Comparison of ENCODE assay signal across 8 cellular contexts in genomic region chr9:78297672-78297961, GRCh38. TPM values are rescaled to one million over a fixed set of nuclear protein-coding genes. Genes with fewer than 3 reads are reported as not detected.
DNase-seq lines count a peak whose midpoint lies in the region; ATAC-seq and TF ChIP-seq lines count a peak whose summit lies in the region.

No MANE protein-coding gene starts in this region.

- TF ChIP-seq CTCF in HFFc6 (IDR thresholded peaks at IDR 0.05), result no peak
- no peak for TF ChIP-seq CTCF in tibial nerve (IDR thresholded peaks at IDR 0.05)

- CTCF ChIA-PET in CD8-positive, alpha-beta memory T cell (lab: Charles Lee), result interaction anchor here (1.3 to 1.4 kb wide), 2 partner anchors 38 to 61 kb away, joined by 3 to 5 read pairs; partner anchors contain the start of gene CEP78

- peaks cover 10% of the 10 kb centered on the region for H3K4me1 ChIP-seq in CD8-positive, alpha-beta memory T cell (ENCODE audit: insufficient read depth, low read length)
- peaks cover 0 to 34% (median 8%) of the 10 kb centered on the region in 4 donors for H3K4me1 ChIP-seq in tibial nerve

- H3K27ac Mint-ChIP-seq in CD8-positive, alpha-beta memory T cell, result peak overlapping the region in 5 of 8 donors; percentile 12 to 72 (median 40)
- peak overlapping the region; percentile 86 for H3K27ac Mint-ChIP-seq in HFFc6
- H3K27ac Mint-ChIP-seq in activated naive CD8-positive, alpha-beta T cell, result peak overlapping the region; percentile 83

- peaks cover 28 to 39% (median 35%) of the 10 kb centered on the region in 3 donors for H3K4me1 Mint-ChIP-seq in CD8-positive, alpha-beta memory T cell
- peaks cover 44% of the 10 kb centered on the region for H3K4me1 Mint-ChIP-seq in HFFc6 (ENCODE audit: low read depth)
- peaks cover 41% of the 10 kb centered on the region for H3K4me1 Mint-ChIP-seq in activated naive CD8-positive, alpha-beta T cell (ENCODE audit: low read depth)

- H3K36me3 Mint-ChIP-seq in CD8-positive, alpha-beta memory T cell, result peaks cover 0 to 9% (median 3%) of the 10 kb centered on the region in 3 donors
- peaks cover 5% of the 10 kb centered on the region; the same call in 1 of the 2 replicates for H3K36me3 Mint-ChIP-seq in HFFc6 (ENCODE audit: low read depth)
- peaks cover 15% of the 10 kb centered on the region for H3K36me3 Mint-ChIP-seq in activated naive CD8-positive, alpha-beta T cell

- no peaks in the 10 kb centered on the region for H3K9me3 ChIP-seq in CD8-positive, alpha-beta memory T cell (ENCODE audit: low read length)
- H3K9me3 ChIP-seq in tibial nerve, result no peaks in the 10 kb centered on the region

- no peak for TF ChIP-seq EP300 in tibial nerve (IDR thresholded peaks at IDR 0.05)

- TF ChIP-seq POLR2A in tibial nerve (IDR thresholded peaks at IDR 0.05), result no peak

- H3K4me3 Mint-ChIP-seq in CD8-positive, alpha-beta memory T cell, result peak overlapping the region; percentile 83 to 95 (median 89)
- peak overlapping the region; percentile 94 for H3K4me3 Mint-ChIP-seq in HFFc6
- H3K4me3 Mint-ChIP-seq in activated naive CD8-positive, alpha-beta T cell, result peak overlapping the region; percentile 93

- peak overlapping the region; percentile 69 for H3K4me3 ChIP-seq in CD8-positive, alpha-beta memory T cell (ENCODE audit: low read length)
- peak overlapping the region; percentile 40 to 68 (median 56) for H3K4me3 ChIP-seq in tibial nerve

- no peak for ATAC-seq in GM19324 (IDR thresholded peaks at IDR 0.05; ENCODE audit: low FRiP score, unreplicated experiment)

- peaks cover 0 to 6% of the 10 kb centered on the region in 2 donors for H3K27me3 Mint-ChIP-seq in CD8-positive, alpha-beta memory T cell
- peaks cover 1% of the 10 kb centered on the region for H3K27me3 Mint-ChIP-seq in HFFc6 (ENCODE audit: insufficient read depth)
- no peaks in the 10 kb centered on the region for H3K27me3 Mint-ChIP-seq in activated naive CD8-positive, alpha-beta T cell

- no peak for DNase-seq in CD8-positive, alpha-beta memory T cell
- DNase-seq in HFFc6 (no peak), kidney glomerular epithelial cell (lab: John Stamatoyannopoulos, UW) (peak; percentile 55), tibial nerve (ENCODE audit: low spot score in 2 of 2) (no peak), NK-92 (lab: John Stamatoyannopoulos, UW; ENCODE audit: unreplicated experiment) (no peak), NCI-H510A (lab: John Stamatoyannopoulos, UW) (no peak)

- H3K27ac ChIP-seq in CD8-positive, alpha-beta memory T cell (ENCODE audit: low read depth, low read length), result peak overlapping the region; percentile 35
- H3K27ac ChIP-seq in tibial nerve, result peak overlapping the region in 3 of 4 donors; percentile 13 to 74 (median 66)

- POLR2A ChIA-PET in CD8-positive, alpha-beta memory T cell (lab: Charles Lee), result interaction anchor here (1.0 to 1.2 kb wide), 2 partner anchors 21 to 62 kb away, joined by 5 to 6 read pairs; partner anchors contain the start of gene CEP78

- H3K9me3 Mint-ChIP-seq in CD8-positive, alpha-beta memory T cell, result no peaks in the 10 kb centered on the region
- no peaks in the 10 kb centered on the region for H3K9me3 Mint-ChIP-seq in HFFc6
- H3K9me3 Mint-ChIP-seq in activated naive CD8-positive, alpha-beta T cell (ENCODE audit: low read depth), result no peaks in the 10 kb centered on the region

- WGBS in tibial nerve, 2 donors, result 0% methylated on average over 10 of the region's 10 CpGs

- no peaks in the 10 kb centered on the region for H3K27me3 ChIP-seq in CD8-positive, alpha-beta memory T cell (ENCODE audit: insufficient read depth, low read length, poor library complexity, severe bottlenecking)
- H3K27me3 ChIP-seq in tibial nerve, result peaks cover 0 to 6% of the 10 kb centered on the region in 2 donors

- H3K36me3 ChIP-seq in CD8-positive, alpha-beta memory T cell (ENCODE audit: insufficient read depth, low read length), result no peaks in the 10 kb centered on the region
- no peaks in the 10 kb centered on the region for H3K36me3 ChIP-seq in tibial nerve

RNA-seq across cellular contexts. Expression of gene PSAT1, which starts 0.7 kb away (rescaled TPM):
- total RNA-seq in CD8-positive, alpha-beta memory T cell, result 10 to 100 TPM; 89.0 to 93.4 TPM
- 11.6 TPM for polyA plus RNA-seq in CD8-positive, alpha-beta memory T cell
- 100 to 1,000 TPM in 1 of 6 experiments, 10 to 100 TPM in 5; 56.5 to 102 (median 61.9) TPM for total RNA-seq in HFFc6 (2021; fragmentation: NEBNext Ultra II Directional; extraction: Animal tissue kit (Norgen Biotek cat#: 25700))
- total RNA-seq in tibial nerve, result 10 to 100 TPM in 1 of 4 donors, 1 to 10 TPM in 3; 4.5 to 11.6 (median 7.9) TPM

Comparison
In these comparisons a context has a peak if more than half of its experiments do, and no peak if none do; other contexts are left out.
1. RNA of gene PSAT1, which starts 0.7 kb away (total RNA-seq): 89.0 to 93.4 TPM in CD8-positive, alpha-beta memory T cell and 56.5 to 102 TPM in HFFc6; 4.5 to 11.6 TPM in tibial nerve; every median in the first group is over 4 times any median in the second.
2. Peak in every context shown above with its lines, with median percentiles within 50 percentile points of each other: H3K27ac Mint-ChIP-seq and H3K4me3 Mint-ChIP-seq.